ENCODE assay signal across 6 cellular contexts in genomic region chr12:6936642-6937480, GRCh38. TPM values are rescaled to one million over a fixed set of nuclear protein-coding genes. Genes with fewer than 3 reads are reported as not detected.
A peak's percentile ranks its signal among the peaks of the same experiment; 100 is the strongest.
DNase-seq lines count a peak whose midpoint lies in the region; ATAC-seq and TF ChIP-seq lines count a peak whose summit lies in the region.

No MANE protein-coding gene starts in this region.

- intact Hi-C loops in ovary (cut with DNase I): no loop called here

- DNase-seq in NCI-H146 (lab: John Stamatoyannopoulos, UW): peak; percentile 86
- DNase-seq in caudate nucleus (lab: John Stamatoyannopoulos, UW): peak in 6 of 61 donors; percentile 44 to 61 (median 56)
- DNase-seq in ovary: peak; percentile 63 to 77 (median 71)
- DNase-seq in DMS53 (lab: John Stamatoyannopoulos, UW): no peak

- no peaks in the 10 kb centered on the region for H3K9me3 ChIP-seq in ovary

- TF ChIP-seq EP300 in ovary (IDR thresholded peaks at IDR 0.05): no peak

- WGBS in ovary, 3 donors: 20 to 30% (median 28%) methylated on average over 29 to 36 of the region's 36 CpGs

- no peaks in the 10 kb centered on the region for H3K36me3 ChIP-seq in ovary

- peaks cover 14% of the 10 kb centered on the region for H3K4me1 ChIP-seq in ovary (ENCODE audit: insufficient read depth)

- peak overlapping the region; percentile 53 for H3K4me3 ChIP-seq in ovary

- TF ChIP-seq CTCF in ovary (IDR thresholded peaks at IDR 0.05): peak in 1 of 3 donors; percentile 12

- no peak for ATAC-seq in HG02610 (IDR thresholded peaks at IDR 0.05; ENCODE audit: unreplicated experiment)

- TF ChIP-seq POLR2A in GM10847 (IDR thresholded peaks at IDR 0.05; ENCODE audit: extremely low read depth, insufficient read length): peak; percentile 1
- TF ChIP-seq POLR2A in ovary (IDR thresholded peaks at IDR 0.05): no peak

- H3K27me3 ChIP-seq in ovary: no peaks in the 10 kb centered on the region

- peak overlapping the region; percentile 96 for H3K27ac ChIP-seq in caudate nucleus (ENCODE audit: low read depth, low read length)
- peak overlapping the region; percentile 83 to 93 for H3K27ac ChIP-seq in ovary

RNA-seq across cellular contexts. Expression of gene RNU7-1, which starts 6.8 kb away (rescaled TPM):
- total RNA-seq in ovary: not detected
- polyA plus RNA-seq in ovary: not detected

RNA-seq across cellular contexts. Expression of gene C12orf57, which starts 7.0 kb away (rescaled TPM):
- total RNA-seq in ovary: 1,000 to 10,000 TPM in 1 of 7 donors, 100 to 1,000 TPM in 6; 457 to 1,838 (median 633) TPM
- 1,000 to 10,000 TPM in 1 of 2 donors, 10 to 100 TPM in 1; 40.3 to 1,266 TPM for polyA plus RNA-seq in ovary

RNA-seq across cellular contexts. Expression of gene ATN1, which starts 9.1 kb away (rescaled TPM):
- total RNA-seq in ovary: 100 to 1,000 TPM in 5 of 7 donors, 10 to 100 TPM in 2; 73.9 to 324 (median 206) TPM
- polyA plus RNA-seq in ovary: 100 to 1,000 TPM in 1 of 2 donors, 10 to 100 TPM in 1; 41.6 to 179 TPM

RNA-seq across cellular contexts. Expression of gene PTPN6, which starts 14.3 kb away (rescaled TPM):
- 10 to 100 TPM in 3 of 7 donors, 1 to 10 TPM in 4; 4.6 to 19.8 (median 9.8) TPM for total RNA-seq in ovary
- 10 to 100 TPM in 1 of 2 donors, 1 to 10 TPM in 1; 6.9 to 25.3 TPM for polyA plus RNA-seq in ovary

RNA-seq across cellular contexts. Expression of gene ENO2, which starts 22.5 kb away (rescaled TPM):
- 10 to 100 TPM in 5 of 7 donors, 1 to 10 TPM in 2; 8.3 to 22.3 (median 11.5) TPM for total RNA-seq in ovary
- 10 to 100 TPM in 1 of 2 donors, 1 to 10 TPM in 1; 5.0 to 19.4 TPM for polyA plus RNA-seq in ovary
